1 cellular context compared by ENCODE assay signal in genomic region chr7:79434098-79434497, GRCh38.
TF ChIP-seq lines count a peak whose summit lies in the region.

No MANE protein-coding gene starts in this region.

TF ChIP-seq in SK-N-SH, 30 proteins besides CTCF, POLR2A, EP300 and RAD21 (continued from another document):
- TF ChIP-seq SIN3A (IDR thresholded peaks at IDR 0.05; ENCODE audit: borderline replicate concordance, low read depth, low read length) (no peak), JUND (IDR thresholded peaks at IDR 0.05) (peak; percentile 59), EZH2phosphoT487 (IDR thresholded peaks at IDR 0.05; ENCODE audit: borderline replicate concordance, low read depth) (no peak), SMC3 (IDR thresholded peaks at IDR 0.05; ENCODE audit: low read depth, low read length) (no peak), TEAD4 (IDR thresholded peaks at IDR 0.05; ENCODE audit: borderline replicate concordance, insufficient read depth) (no peak), TAF1 (IDR thresholded peaks at IDR 0.05; ENCODE audit: borderline replicate concordance, low read depth, low read length) (no peak), TCF12 (IDR thresholded peaks at IDR 0.05) (peak; percentile 71), PBX3 (IDR thresholded peaks at IDR 0.05) (peak; percentile 68), FOXM1 (IDR thresholded peaks at IDR 0.05; ENCODE audit: low read depth) (no peak), MAX (IDR thresholded peaks at IDR 0.05; ENCODE audit: low read depth) (no peak), NFIC (IDR thresholded peaks at IDR 0.05; ENCODE audit: borderline replicate concordance) (0 out of 2 replicates have a peak, but pooled peaks have one; percentile 22), POLR2AphosphoS5 (IDR thresholded peaks at IDR 0.05; ENCODE audit: low read depth, low read length) (peak; percentile 21; the same call in 1 of the 2 replicates), NRF1 (IDR thresholded peaks at IDR 0.05; ENCODE audit: low read depth, low read length) (no peak), YY1 (IDR thresholded peaks at IDR 0.05; ENCODE audit: low read depth) (no peak), REST (IDR thresholded peaks at IDR 0.05; ENCODE audit: low read depth, low read length) (no peak)
